ENCODE assay signal across 8 cellular contexts in the genomic region with DNA sequence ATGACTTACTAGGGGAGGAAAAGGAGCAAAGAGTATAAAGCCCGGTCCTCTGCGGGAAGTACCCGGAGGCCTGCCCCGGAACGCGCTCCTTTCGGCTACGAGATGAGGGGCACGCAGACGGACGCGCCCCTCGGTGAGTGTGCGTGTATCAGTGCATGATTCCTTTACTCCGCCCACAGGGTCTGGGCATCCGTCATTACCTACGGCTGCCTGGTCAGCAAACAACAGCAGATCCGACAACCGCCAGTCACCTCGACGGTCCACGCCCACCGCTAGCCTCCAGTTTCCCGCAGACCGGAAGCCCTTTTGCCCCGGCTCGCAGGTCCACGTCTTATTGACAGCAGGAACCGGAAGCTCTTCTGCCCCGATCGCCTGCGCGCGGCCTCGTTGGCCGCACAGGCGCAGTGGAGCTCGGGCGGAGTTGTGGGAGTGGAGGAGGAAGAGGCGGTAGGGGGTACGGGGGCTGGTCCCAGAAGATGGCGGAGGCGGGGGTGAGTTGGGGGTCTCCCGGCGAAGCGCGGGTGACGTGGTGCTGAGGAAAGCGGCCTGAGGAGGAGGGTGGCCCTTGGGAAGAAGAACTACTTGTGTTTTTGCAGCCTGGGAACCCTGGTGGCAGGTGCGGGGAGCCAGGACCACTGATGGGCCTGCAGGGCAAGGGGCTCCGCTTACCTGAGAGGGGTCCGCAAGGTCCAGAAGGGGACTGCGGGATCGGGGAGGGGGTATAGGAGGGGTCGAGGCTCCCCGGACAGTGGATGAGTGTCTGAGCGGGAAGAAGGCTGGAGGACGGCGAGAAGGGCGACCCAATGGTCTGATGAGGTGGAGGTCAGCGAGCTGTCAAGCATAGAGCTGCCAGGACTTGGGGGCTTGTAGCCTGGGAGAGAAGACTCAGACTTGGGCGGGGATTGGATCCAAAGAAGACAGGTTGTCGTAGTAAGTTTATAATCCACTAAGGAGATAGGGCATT. TPM values are rescaled to one million over a fixed set of nuclear protein-coding genes. Genes with fewer than 3 reads are reported as not detected.
A peak's percentile ranks its signal among the peaks of the same experiment; 100 is the strongest.
DNase-seq lines count a peak whose midpoint lies in the region; ATAC-seq, FAIRE-seq and TF ChIP-seq lines count a peak whose summit lies in the region.

A gene (plus strand): TSS at position 421 of the 964 bp plus-strand sequence. CDS start 8,086 bp downstream, outside the sequence.

- H3K36me3 ChIP-seq in BLaER1 (no peaks in the 10 kb centered on the region), colonic mucosa (no peaks in the 10 kb centered on the region)

- H3K9me3 ChIP-seq in BLaER1 = no peaks in the 10 kb centered on the region
- no peaks in the 10 kb centered on the region for H3K9me3 ChIP-seq in colonic mucosa

- H3K9ac ChIP-seq in BLaER1 (peak within 1 kb of the TSS; percentile 81), colonic mucosa (ENCODE audit: low read depth in 2 of 2, low read length in 2 of 2) (peak within 1 kb of the TSS; percentile 86 to 94)

- peak; percentile 64 for DNase-seq in GM19239 (ENCODE audit: insufficient read length, low spot score)
- DNase-seq in NCI-H524 treated with DMSO at 0.1 percent for 48 hours (lab: John Stamatoyannopoulos, UW) = peak; percentile 93
- DNase-seq in activated CD4-positive, alpha-beta T cell treated with anti-CD3 and anti-CD28 coated beads for 4 hours = peak; percentile 79 to 80
- DNase-seq in colonic mucosa = peak; percentile 97
- peak; percentile 99 for DNase-seq in left kidney (ENCODE audit: low read depth, low spot score)
- DNase-seq in stimulated activated CD4-positive, alpha-beta T cell treated with anti-CD3 and anti-CD28 coated beads, Interleukin-2, amount 100 ng/mL, for 24 hours = peak; percentile 90 to 93

- TF ChIP-seq CTCF in colonic mucosa (IDR thresholded peaks at IDR 0.05) = no peak

- H3K27ac ChIP-seq in BLaER1 (peak within 1 kb of the TSS; percentile 62), colonic mucosa (peak within 1 kb of the TSS; percentile 38)

- H3K4me3 ChIP-seq in BLaER1 = peak within 1 kb of the TSS; percentile 86
- peak within 1 kb of the TSS; percentile 89 for H3K4me3 ChIP-seq in colonic mucosa

- no peaks in the 10 kb centered on the region for H3K27me3 ChIP-seq in BLaER1
- H3K27me3 ChIP-seq in colonic mucosa = no peaks in the 10 kb centered on the region

- FAIRE-seq in GM19239 (lab: Jason Lieb, UNC) = peak; percentile 98

- H3K4me2 ChIP-seq in BLaER1 = peak within 1 kb of the TSS; percentile 92

- ATAC-seq in HG03457 (IDR thresholded peaks at IDR 0.05; ENCODE audit: unreplicated experiment) = peak; percentile 94

- intact Hi-C loops in colonic mucosa (cut with DNase I) = no loop called here

- peaks cover 26% of the 10 kb centered on the region for H4K20me1 ChIP-seq in BLaER1

- H3K4me1 ChIP-seq in BLaER1 (peaks cover 32% of the 10 kb centered on the region), colonic mucosa (no peaks in the 10 kb centered on the region)

RNA-seq across cellular contexts. Expression of the gene that starts here (rescaled TPM):
- 10 to 100 TPM; 12.8 to 47.0 TPM for total RNA-seq in colonic mucosa

Comparison
In these comparisons a context has a peak if more than half of its experiments do, and no peak if none do; other contexts are left out.
1. Peak in every context shown above with its lines: DNase-seq, ATAC-seq, H3K4me3 ChIP-seq and H3K27ac ChIP-seq.